8 cellular contexts compared by ENCODE assay signal in genomic region chr1:975896-976683, GRCh38. TPM values are rescaled to one million over a fixed set of nuclear protein-coding genes. Genes with fewer than 3 reads are reported as not detected.
A peak's percentile ranks its signal among the peaks of the same experiment; 100 is the strongest.
DNase-seq lines count a peak whose midpoint lies in the region; ATAC-seq and TF ChIP-seq lines count a peak whose summit lies in the region.

No MANE protein-coding gene starts in this region.

- H3K27me3 Mint-ChIP-seq in activated naive CD4-positive, alpha-beta T cell treated with anti-CD3 and anti-CD28 coated beads for 36 hours (ENCODE audit: low read depth), result peaks cover 19% of the 10 kb centered on the region

- no peaks in the 10 kb centered on the region for H3K4me1 ChIP-seq in RWPE2 (ENCODE audit: insufficient read depth, poor library complexity, severe bottlenecking)
- no peaks in the 10 kb centered on the region for H3K4me1 ChIP-seq in smooth muscle cell (ENCODE audit: low read depth)

- DNase-seq in NCI-H1417 (lab: John Stamatoyannopoulos, UW) (peak; percentile 78 to 83 (median 80)), NCI-H1417 treated with DMSO at 0.1 percent for 48 hours (lab: John Stamatoyannopoulos, UW) (no peak), HT-29 (ENCODE audit: low spot score) (peak; percentile 87), RWPE2 (ENCODE audit: low spot score) (no peak), left ventricle myocardium superior (peak; percentile 74), smooth muscle cell (lab: John Stamatoyannopoulos, UW; ENCODE audit: unreplicated experiment) (peak; percentile 33)
- peak; percentile 79 for DNase-seq in activated naive CD4-positive, alpha-beta T cell treated with anti-CD3 and anti-CD28 coated beads for 36 hours

- no peaks in the 10 kb centered on the region for H3F3A ChIP-seq in smooth muscle cell (ENCODE audit: low read depth)

- ATAC-seq in RWPE2 (ENCODE audit: low read depth) (peak; percentile 86), left ventricle myocardium superior (peak; percentile 1), HG03571 (IDR thresholded peaks at IDR 0.05; ENCODE audit: unreplicated experiment) (no peak)

- no peak overlapping the region for H3K27ac Mint-ChIP-seq in activated naive CD4-positive, alpha-beta T cell treated with anti-CD3 and anti-CD28 coated beads for 36 hours

- no peaks in the 10 kb centered on the region for H3K36me3 Mint-ChIP-seq in activated naive CD4-positive, alpha-beta T cell treated with anti-CD3 and anti-CD28 coated beads for 36 hours (ENCODE audit: low read depth)

- no peak overlapping the region for H2AFZ ChIP-seq in smooth muscle cell (ENCODE audit: low read depth)

- H3K9me3 ChIP-seq in RWPE2 (ENCODE audit: severe bottlenecking) (no peaks in the 10 kb centered on the region), smooth muscle cell (replicated peaks; ENCODE audit: low read depth) (no peaks in the 10 kb centered on the region)

- H3K27ac ChIP-seq in RWPE2 (ENCODE audit: poor library complexity, severe bottlenecking), result peak overlapping the region; percentile 52
- H3K27ac ChIP-seq in smooth muscle cell (ENCODE audit: low read depth), result no peak overlapping the region

- H3K4me2 ChIP-seq in smooth muscle cell, result peak overlapping the region; percentile 78

- TF ChIP-seq CTCF in RWPE2 (IDR thresholded peaks at IDR 0.05; ENCODE audit: poor library complexity, severe bottlenecking), result peak; percentile 79
- TF ChIP-seq CTCF in smooth muscle cell (IDR thresholded peaks at IDR 0.05; ENCODE audit: borderline replicate concordance, insufficient read depth, poor library complexity, severe bottlenecking), result peak; percentile 48

- 7% methylated on average over 35 of the region's 40 CpGs for WGBS in smooth muscle cell (ENCODE audit: low lambda C conversion rate)

- peak overlapping the region; percentile 29 for H3K4me3 ChIP-seq in RWPE2 (ENCODE audit: severe bottlenecking)
- H3K4me3 ChIP-seq in smooth muscle cell, result peak overlapping the region; percentile 21

- H3K27me3 ChIP-seq in RWPE2 (ENCODE audit: insufficient read depth, poor library complexity, severe bottlenecking) (no peaks in the 10 kb centered on the region), smooth muscle cell (ENCODE audit: low read depth) (no peaks in the 10 kb centered on the region)

- H4K20me1 ChIP-seq in smooth muscle cell (ENCODE audit: low read depth), result no peaks in the 10 kb centered on the region

- peaks cover 6% of the 10 kb centered on the region for H3K4me1 Mint-ChIP-seq in activated naive CD4-positive, alpha-beta T cell treated with anti-CD3 and anti-CD28 coated beads for 36 hours (ENCODE audit: low read depth)

- H3K36me3 ChIP-seq in RWPE2 (ENCODE audit: low read depth) (no peaks in the 10 kb centered on the region), smooth muscle cell (ENCODE audit: low read depth) (no peaks in the 10 kb centered on the region)

- H3K4me3 Mint-ChIP-seq in activated naive CD4-positive, alpha-beta T cell treated with anti-CD3 and anti-CD28 coated beads for 36 hours, result no peak overlapping the region

- no peak overlapping the region for H3K9ac ChIP-seq in smooth muscle cell (ENCODE audit: low read depth)

- intact Hi-C loops in activated naive CD4-positive, alpha-beta T cell treated with anti-CD3 and anti-CD28 coated beads for 36 hours (cut with micrococcal nuclease), result loop anchor here (1.0 kb wide), 1 partner anchor 72 kb away; no protein-coding TSS in a partner anchor
- intact Hi-C loops in left ventricle myocardium superior (cut with micrococcal nuclease), result no loop called here

- no peaks in the 10 kb centered on the region for H3K79me2 ChIP-seq in smooth muscle cell (ENCODE audit: low read depth)

- CTCF ChIA-PET in activated naive CD4-positive, alpha-beta T cell treated with anti-CD3 and anti-CD28 coated beads for 36 hours (lab: Charles Lee), result interaction anchor here (0.6 to 1.5 kb wide), 8 partner anchors 8 to 71 kb away, joined by 3 to 11 read pairs (median 3); partner anchors contain the start of gene ISG15

- no peaks in the 10 kb centered on the region for H3K9me3 Mint-ChIP-seq in activated naive CD4-positive, alpha-beta T cell treated with anti-CD3 and anti-CD28 coated beads for 36 hours

RNA-seq across cellular contexts. Expression of gene PERM1, which starts 5.8 kb away (rescaled TPM):
- total RNA-seq in HT-29 (2014; rRNA removed; shearing (Covaris generic)), result 0.03 TPM in 1 of 2 replicates, not detected in the other
- total RNA-seq in activated naive CD4-positive, alpha-beta T cell treated with anti-CD3 and anti-CD28 coated beads for 36 hours, result not detected
- 187 TPM for total RNA-seq in left ventricle myocardium superior
- total RNA-seq in smooth muscle cell, result 0.22 TPM in 1 of 2 replicates, not detected in the other
- polyA plus RNA-seq in smooth muscle cell, result 2.6 and 3.1 TPM in 2 replicates

RNA-seq across cellular contexts. Expression of gene PLEKHN1, which starts 9.8 kb away (rescaled TPM):
- total RNA-seq in HT-29 (2014; rRNA removed; shearing (Covaris generic)), result 2.4 and 9.3 TPM in 2 replicates
- total RNA-seq in activated naive CD4-positive, alpha-beta T cell treated with anti-CD3 and anti-CD28 coated beads for 36 hours, result under 1 TPM; 0.52 to 0.69 TPM
- total RNA-seq in left ventricle myocardium superior (not detected), smooth muscle cell (1.9 and 2.6 TPM in 2 replicates)
- polyA plus RNA-seq in smooth muscle cell, result 5.2 and 9.6 TPM in 2 replicates

RNA-seq across cellular contexts. Expression of gene KLHL17, which starts 15.7 kb away (rescaled TPM):
- 33.4 and 44.4 TPM in 2 replicates for total RNA-seq in HT-29 (2014; rRNA removed; shearing (Covaris generic))
- total RNA-seq in activated naive CD4-positive, alpha-beta T cell treated with anti-CD3 and anti-CD28 coated beads for 36 hours, result 10 to 100 TPM; 19.4 to 20.2 TPM
- total RNA-seq in left ventricle myocardium superior (6.6 TPM), smooth muscle cell (10.2 and 12.4 TPM in 2 replicates)
- polyA plus RNA-seq in smooth muscle cell, result 29.9 and 32.7 TPM in 2 replicates

RNA-seq across cellular contexts. Expression of gene NOC2L, which starts 17.0 kb away (rescaled TPM):
- total RNA-seq in HT-29 (2014; rRNA removed; shearing (Covaris generic)), result 223 and 226 TPM in 2 replicates
- total RNA-seq in activated naive CD4-positive, alpha-beta T cell treated with anti-CD3 and anti-CD28 coated beads for 36 hours, result 100 to 1,000 TPM; 113 to 119 TPM
- total RNA-seq in left ventricle myocardium superior, result 46.8 TPM
- 34.5 and 38.9 TPM in 2 replicates for total RNA-seq in smooth muscle cell
- polyA plus RNA-seq in smooth muscle cell, result 64.0 and 76.3 TPM in 2 replicates

RNA-seq across cellular contexts. Expression of gene HES4, which starts 23.8 kb away (rescaled TPM):
- total RNA-seq in HT-29 (2014; rRNA removed; shearing (Covaris generic)), result 110 and 139 TPM in 2 replicates
- total RNA-seq in activated naive CD4-positive, alpha-beta T cell treated with anti-CD3 and anti-CD28 coated beads for 36 hours, result 1 to 10 TPM; 4.1 to 4.7 TPM
- 39.4 TPM for total RNA-seq in left ventricle myocardium superior
- total RNA-seq in smooth muscle cell, result 33.8 and 57.0 TPM in 2 replicates
- 72.0 and 82.1 TPM in 2 replicates for polyA plus RNA-seq in smooth muscle cell

Comparison
In these comparisons a context has a peak if more than half of its experiments do, and no peak if none do; other contexts are left out.
1. DNase-seq: peak in NCI-H1417 (3 of 3), HT-29 (single experiment), activated naive CD4-positive, alpha-beta T cell treated with anti-CD3 and anti-CD28 coated beads for 36 hours (single experiment), left ventricle myocardium superior (single experiment) and smooth muscle cell (single experiment); none in NCI-H1417 treated with DMSO at 0.1 percent for 48 hours (single experiment) and RWPE2 (single experiment).
2. RNA of gene PERM1, which starts 5.8 kb away (total RNA-seq): 187 TPM in left ventricle myocardium superior (single experiment); 0.03 TPM in HT-29, not detected in activated naive CD4-positive, alpha-beta T cell treated with anti-CD3 and anti-CD28 coated beads for 36 hours and 0.22 TPM in smooth muscle cell; every median in the first group is over 100 times any median in the second.